Comparison of ENCODE assay signal across 19 cellular contexts in genomic region chr7:74713567-74713966, GRCh38. TPM values are rescaled to one million over a fixed set of nuclear protein-coding genes. Genes with fewer than 3 reads are reported as not detected.
DNase-seq lines count a peak whose midpoint lies in the region; ATAC-seq, FAIRE-seq and TF ChIP-seq lines count a peak whose summit lies in the region.
"Had no signal": no experiment of that assay in that cellular context is flagged by ENCODE, and none has a peak within 500 bp of the region (broad histone marks: within the 10 kb centered on the region; RNA-seq: fewer than 3 reads in every experiment).

No MANE protein-coding gene starts in this region.

- no peak overlapping the region for H3K27ac Mint-ChIP-seq in GM23338
- H3K27ac Mint-ChIP-seq: B cell; CD4-positive, CD25-positive, alpha-beta regulatory T cell; CD8-positive, alpha-beta T cell; HFFc6 had no signal

- H3K4me1 ChIP-seq in GM23338 (ENCODE audit: insufficient read depth): no peaks in the 10 kb centered on the region
- H3K4me1 ChIP-seq in PC-3 (ENCODE audit: insufficient read depth, low read length): peaks cover 20% of the 10 kb centered on the region
- H3K4me1 ChIP-seq in GM12878 (ENCODE audit: control insufficient read depth, insufficient read depth, low read length): no peaks in the 10 kb centered on the region
- H3K4me1 ChIP-seq: BLaER1 had no signal

- H3K4me3 ChIP-seq in GM23338 (no peak overlapping the region), PC-3 (ENCODE audit: low read length) (no peak overlapping the region), GM12878 (no peak overlapping the region)
- H3K4me3 ChIP-seq: BLaER1 had no signal

- TF ChIP-seq POLR2A in GM12878 (IDR thresholded peaks at IDR 0.05; ENCODE audit: low read depth, low read length): no peak

- H3K9me3 ChIP-seq in PC-3 (ENCODE audit: low read length) (no peaks in the 10 kb centered on the region), GM12878 (replicated peaks; ENCODE audit: control insufficient read depth, insufficient read depth, low read length) (peaks cover 2% of the 10 kb centered on the region; the same call in 2 of the 3 replicates)
- H3K9me3 ChIP-seq: Caco-2 had no signal

- H3K36me3 ChIP-seq in GM23338 (ENCODE audit: insufficient read depth): peaks cover 61% of the 10 kb centered on the region
- peaks cover 67% of the 10 kb centered on the region for H3K36me3 ChIP-seq in PC-3 (ENCODE audit: low read depth, low read length)
- H3K36me3 ChIP-seq in GM12878 (ENCODE audit: control insufficient read depth in 2 of 2, insufficient read depth in 2 of 2, low read length in 1 of 2): peaks cover 7 to 48% of the 10 kb centered on the region in 2 experiments

- no peaks in the 10 kb centered on the region for H3K27me3 ChIP-seq in GM23338 (ENCODE audit: insufficient read depth)
- H3K27me3 ChIP-seq in PC-3 (ENCODE audit: low read length): no peaks in the 10 kb centered on the region
- H3K27me3 ChIP-seq in GM12878 (replicated peaks in 1 of 2; ENCODE audit: control insufficient read depth in 2 of 2, insufficient read depth in 2 of 2, low read length in 1 of 2): no peaks in the 10 kb centered on the region
- H3K27me3 ChIP-seq: BLaER1 had no signal

- DNase-seq in GM23338 (ENCODE audit: low spot score): no peak
- no peak for DNase-seq in PC-3
- DNase-seq in GM12878 (ENCODE audit: low read depth, low spot score): no peak
- DNase-seq in H4 (ENCODE audit: low spot score): no peak
- no peak for DNase-seq in foreskin melanocyte
- DNase-seq: Caco-2; CD4-positive, CD25-positive, alpha-beta regulatory T cell; CD8-positive, alpha-beta T cell; DMS153; DND-41; GOT3; H9; HFFc6 had no signal

- peaks cover 29% of the 10 kb centered on the region for H3K79me2 ChIP-seq in GM23338 (replicated peaks; ENCODE audit: insufficient read depth)
- no peaks in the 10 kb centered on the region for H3K79me2 ChIP-seq in PC-3 (ENCODE audit: low read length)
- no peaks in the 10 kb centered on the region for H3K79me2 ChIP-seq in GM12878 (ENCODE audit: control insufficient read depth, insufficient read depth, low read length)

- H3K27ac ChIP-seq in 22Rv1: peak overlapping the region; percentile 65
- peak overlapping the region; percentile 30; the same call in 1 of the 2 replicates for H3K27ac ChIP-seq in GM23338 (ENCODE audit: low read depth)
- peak overlapping the region; percentile 17 for H3K27ac ChIP-seq in PC-3 (ENCODE audit: low read length)
- no peak overlapping the region for H3K27ac ChIP-seq in GM12878 (ENCODE audit: control insufficient read depth, insufficient read depth)
- H3K27ac ChIP-seq: BLaER1, C4-2B had no signal

- CTCF ChIA-PET in PC-3 (lab: Charles Lee) (no interaction called here), GM12878 (lab: Yijun Ruan, JAX) (no interaction called here)

- H3K4me1 Mint-ChIP-seq in GM23338: no peaks in the 10 kb centered on the region
- H3K4me1 Mint-ChIP-seq: B cell, H9 had no signal

- in situ Hi-C loops in GM12878 (cut with MboI): no loop called here

- H2AFZ ChIP-seq in GM23338 (no peak overlapping the region), PC-3 (ENCODE audit: low read length) (no peak overlapping the region), GM12878 (ENCODE audit: control insufficient read depth, low read depth, low read length) (no peak overlapping the region)

- FAIRE-seq in GM12878 (lab: Jason Lieb, UNC): peak; percentile 38

- no TSS peak for BruUV-seq in PC-3 (replicated peaks; lab: Mats Ljungman, UMichigan)
- no TSS peak for BruUV-seq in GM12878 (replicated peaks; lab: Mats Ljungman, UMichigan)

- H3K9ac ChIP-seq in PC-3 (ENCODE audit: low read length) (no peak overlapping the region), GM12878 (ENCODE audit: control insufficient read depth, insufficient read depth, low read length) (no peak overlapping the region)
- H3K9ac ChIP-seq: BLaER1 had no signal

- TF ChIP-seq RAD21 in GM12878 (IDR thresholded peaks at IDR 0.05; ENCODE audit: insufficient read depth, low read depth, low read length): no peak

- H3F3A ChIP-seq in GM23338 (replicated peaks; ENCODE audit: low read depth) (peaks cover 18% of the 10 kb centered on the region; the same call in 1 of the 2 replicates), PC-3 (ENCODE audit: low read length, unreplicated experiment) (peaks cover 4% of the 10 kb centered on the region)

- RAD21 ChIA-PET in GM12878 (lab: Charles Lee; ENCODE audit: unreplicated experiment): interaction anchor here (0.6 kb wide), 1 partner anchor 17 kb away, joined by 6 read pairs; no protein-coding TSS in a partner anchor

- H4K20me1 ChIP-seq in GM23338 (replicated peaks; ENCODE audit: insufficient read depth): peaks cover 6% of the 10 kb centered on the region; the same call in 1 of the 2 replicates
- H4K20me1 ChIP-seq in PC-3 (ENCODE audit: low read length): no peaks in the 10 kb centered on the region
- no peaks in the 10 kb centered on the region for H4K20me1 ChIP-seq in GM12878 (ENCODE audit: control insufficient read depth, insufficient read depth)

- peaks cover 7% of the 10 kb centered on the region; the same call in 2 of the 3 replicates for H3K9me3 Mint-ChIP-seq in GM23338

- no peak for TF ChIP-seq EP300 in GM12878 (IDR thresholded peaks at IDR 0.05; ENCODE audit: borderline replicate concordance in 1 of 2, control insufficient read depth in 1 of 2, low read depth in 2 of 2, low read length in 2 of 2)

- intact Hi-C loops in PC-3 (cut with micrococcal nuclease) (no loop called here), GM12878 (cut with micrococcal nuclease; ENCODE audit: unreplicated experiment) (loop anchor here (10.0 kb wide), 1 partner anchor 299 kb away; no protein-coding TSS in a partner anchor)

- SMC1A ChIA-PET in GM12878 (lab: Charles Lee; ENCODE audit: uncharacterized antibody, unreplicated experiment): interaction anchor here (1.0 kb wide), 1 partner anchor 13 kb away, joined by 3 read pairs; no protein-coding TSS in a partner anchor

- TF ChIP-seq CTCF in 22Rv1 (IDR thresholded peaks at IDR 0.05) (no peak), GM23338 (conservative IDR thresholded peaks at IDR 0.05; ENCODE audit: low read depth in 2 of 2) (no peak), PC-3 (conservative IDR thresholded peaks at IDR 0.05; ENCODE audit: low read depth, low read length) (no peak), GM12878 (IDR thresholded peaks at IDR 0.05 in 2 of 3, conservative IDR thresholded peaks at IDR 0.05 in 1 of 3; ENCODE audit: control insufficient read depth in 2 of 3, extremely low read depth in 1 of 3, insufficient read depth in 1 of 3, low read depth in 3 of 3, low read length in 3 of 3) (no peak)

- H3K4me3 Mint-ChIP-seq in GM23338: no peak overlapping the region
- H3K4me3 Mint-ChIP-seq: B cell; CD4-positive, CD25-positive, alpha-beta regulatory T cell; CD8-positive, alpha-beta T cell; H9; HFFc6 had no signal

- H3K27me3 Mint-ChIP-seq in GM23338 (ENCODE audit: insufficient read depth, low read depth, poor library complexity): peaks cover 3% of the 10 kb centered on the region
- H3K27me3 Mint-ChIP-seq: B cell; CD4-positive, CD25-positive, alpha-beta regulatory T cell had no signal

- H3K9me2 ChIP-seq in GM23338 (ENCODE audit: insufficient read depth): no peaks in the 10 kb centered on the region
- no peaks in the 10 kb centered on the region for H3K9me2 ChIP-seq in PC-3 (replicated peaks; ENCODE audit: low read length)

- ATAC-seq in GM23338 (no peak), PC-3 (no peak), GM12878 (no peak), HG03342 (IDR thresholded peaks at IDR 0.05; ENCODE audit: unreplicated experiment) (no peak)
- ATAC-seq: CD8-positive, alpha-beta T cell; HCT116 had no signal

- H3K36me3 Mint-ChIP-seq in GM23338 (ENCODE audit: low read depth): peaks cover 90% of the 10 kb centered on the region

- POLR2A ChIA-PET in PC-3 (lab: Charles Lee; ENCODE audit: unreplicated experiment) (no interaction called here), GM12878 (lab: Charles Lee) (no interaction called here)

- no peak overlapping the region for H3K4me2 ChIP-seq in GM23338
- no peak overlapping the region for H3K4me2 ChIP-seq in PC-3 (ENCODE audit: low read length)
- no peak overlapping the region for H3K4me2 ChIP-seq in GM12878 (ENCODE audit: control insufficient read depth, insufficient read depth)
- H3K4me2 ChIP-seq: BLaER1 had no signal

TF ChIP-seq in GM12878, 131 proteins besides CTCF, POLR2A, EP300 and RAD21 (continues in another document):
- TF ChIP-seq PKNOX1 (IDR thresholded peaks at IDR 0.05) (no peak), KDM1A (IDR thresholded peaks at IDR 0.05; ENCODE audit: borderline replicate concordance) (no peak), DPF2 (IDR thresholded peaks at IDR 0.05) (no peak)

RNA-seq across cellular contexts. Expression of gene GTF2I, which starts 56.0 kb away (rescaled TPM):
- 219 and 242 TPM in 2 replicates for total RNA-seq in GM23338 (2014; rRNA removed; shearing (Covaris generic))
- polyA plus RNA-seq in GM23338 (2016; fragmentation: Nextera tagmentation; extraction: Ambion mirVana) (184 and 204 TPM in 2 replicates), GM12878 (2011; rRNA removed) (99.5 and 103 TPM in 2 replicates), GM12878 (2014; fragmentation: Illumina TruSeq; extraction: Trizol) (114 and 142 TPM in 2 replicates), GM12878 (2014; fragmentation: Nextera tagmentation; extraction: Ambion mirVana) (1 to 10 TPM; 6.7 to 8.8 TPM), GM12878 (2014; rRNA removed) (80.9 and 115 TPM in 2 replicates), GM12878 (2016; fragmentation: Nextera tagmentation; extraction: Ambion mirVana) (100 to 1,000 TPM; 144 to 156 TPM)
- total RNA-seq in PC-3 (2014; rRNA removed) (138 and 144 TPM in 2 replicates), GM12878 (2014; rRNA removed) (86.8 and 91.0 TPM in 2 replicates), GM12878 (2014; rRNA removed; fragmentation: Illumina TruSeq; extraction: Trizol) (92.6 and 94.3 TPM in 2 replicates), GM12878 (2021) (161 and 172 TPM in 2 replicates)
- 954 and 1,033 TPM in 2 replicates for total RNA-seq in GM12878 (2013; cell fraction: nucleolus; rRNA removed)
- polyA plus RNA-seq in GM12878 (2011; ENCODE audit: low read depth): 56.9 TPM
- 51.8 and 65.7 TPM in 2 replicates for polyA plus RNA-seq in GM12878 (2011; cell fraction: cytosol; rRNA removed)
- 216 and 249 TPM in 2 replicates for polyA plus RNA-seq in GM12878 (2011; cell fraction: nucleus; rRNA removed)
- polyA plus RNA-seq in GM12878 (2012): 70.6 and 91.5 TPM in 2 replicates
- 54.3 and 73.6 TPM in 2 replicates for polyA minus RNA-seq in GM12878 (2011; rRNA and poly(A)+ RNA removed)
- polyA minus RNA-seq in GM12878 (2011; cell fraction: cytosol; rRNA and poly(A)+ RNA removed): 43.3 and 62.4 TPM in 2 replicates
- polyA minus RNA-seq in GM12878 (2011; cell fraction: nucleus; rRNA and poly(A)+ RNA removed): 91.3 and 179 TPM in 2 replicates
- total RNA-seq in H4 (2014; rRNA removed; shearing (Covaris generic)): 114 and 135 TPM in 2 replicates
